8 cellular contexts compared by ENCODE assay signal in the genomic region with DNA sequence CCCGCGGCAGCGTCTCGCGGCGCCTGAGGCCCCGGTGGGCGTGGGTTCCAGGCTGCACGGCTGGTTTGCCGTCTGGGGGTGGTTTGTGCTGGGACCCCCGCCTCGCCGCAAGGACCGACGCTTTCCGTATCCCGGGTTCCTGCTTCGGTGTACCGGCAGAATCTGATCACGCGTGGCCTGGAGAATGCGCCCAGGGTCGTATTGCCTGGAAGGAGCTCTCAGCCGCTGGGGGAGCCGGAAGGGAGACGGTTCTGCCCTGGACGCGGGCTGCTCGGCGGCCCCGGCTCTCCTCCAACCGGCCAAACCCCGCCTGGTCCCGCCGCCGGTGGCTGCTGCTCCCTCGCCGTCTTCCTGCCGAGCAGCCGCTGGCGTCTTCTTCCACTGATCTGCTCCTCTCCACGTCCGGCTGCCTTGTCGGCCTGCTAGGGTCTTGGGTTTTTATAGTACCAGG. TPM values are rescaled to one million over a fixed set of nuclear protein-coding genes. Genes with fewer than 3 reads are reported as not detected.
DNase-seq lines count a peak whose midpoint lies in the region; ATAC-seq, FAIRE-seq and TF ChIP-seq lines count a peak whose summit lies in the region.

No MANE protein-coding gene starts in this region.

- no peak for TF ChIP-seq CTCF in D721Med (IDR thresholded peaks at IDR 0.05; ENCODE audit: insufficient read depth, missing control alignments)

- no peaks in the 10 kb centered on the region for H3K36me3 ChIP-seq in HUES6 (ENCODE audit: control insufficient read depth, insufficient read depth, low read length)

- peaks cover 17% of the 10 kb centered on the region for H3K27me3 ChIP-seq in HUES6 (ENCODE audit: control insufficient read depth, insufficient read depth, low read length)

- H3K4me1 ChIP-seq in HUES6 (ENCODE audit: control insufficient read depth, insufficient read depth, low read length) = no peaks in the 10 kb centered on the region; the same call in 1 of the 2 replicates

- H3K4me1 Mint-ChIP-seq in effector memory CD8-positive, alpha-beta T cell (ENCODE audit: low read depth in 2 of 2) = peaks cover 12 to 20% of the 10 kb centered on the region in 2 donors
- H3K4me1 Mint-ChIP-seq in naive B cell = peaks cover 17 to 29% (median 26%) of the 10 kb centered on the region in 3 donors

- peak overlapping the region; percentile 11 for H3K9ac ChIP-seq in HUES6 (ENCODE audit: low read length)

- no peak for FAIRE-seq in D721Med (lab: Jason Lieb, UNC)

- H3K36me3 Mint-ChIP-seq in effector memory CD8-positive, alpha-beta T cell (ENCODE audit: insufficient read depth) = peaks cover 8% of the 10 kb centered on the region
- H3K36me3 Mint-ChIP-seq in naive B cell = peaks cover 0 to 6% of the 10 kb centered on the region in 2 donors

- H3K27me3 Mint-ChIP-seq in effector memory CD8-positive, alpha-beta T cell = peaks cover 26 to 30% of the 10 kb centered on the region in 2 donors
- H3K27me3 Mint-ChIP-seq in naive B cell = peaks cover 17 to 21% (median 17%) of the 10 kb centered on the region in 3 donors

- peak; percentile 20 for ATAC-seq in effector memory CD8-positive, alpha-beta T cell (replicated peaks)
- ATAC-seq in naive B cell (ENCODE audit: low read depth in 2 of 2) (peak in 1 of 2 donors; percentile 26), HG03469 (IDR thresholded peaks at IDR 0.05; ENCODE audit: unreplicated experiment) (no peak), HG03342 (IDR thresholded peaks at IDR 0.05; ENCODE audit: unreplicated experiment) (no peak)

- no peak overlapping the region for H3K27ac Mint-ChIP-seq in effector memory CD8-positive, alpha-beta T cell
- H3K27ac Mint-ChIP-seq in naive B cell = peak overlapping the region in 3 of 6 donors; percentile 45 to 95 (median 91)

- peak overlapping the region; percentile 63 for H3K4me3 ChIP-seq in HUES6 (ENCODE audit: low read depth, low read length)

- H3K9me3 Mint-ChIP-seq in effector memory CD8-positive, alpha-beta T cell = no peaks in the 10 kb centered on the region
- peaks cover 0 to 5% (median under 1%) of the 10 kb centered on the region in 7 donors for H3K9me3 Mint-ChIP-seq in naive B cell

- H3K9me3 ChIP-seq in HUES6 (ENCODE audit: control insufficient read depth, insufficient read depth, low read depth, low read length) = no peaks in the 10 kb centered on the region

- H3K27ac ChIP-seq in HUES6 (ENCODE audit: low read depth, low read length) = no peak overlapping the region

- DNase-seq in AG08395 (ENCODE audit: low spot score) = peak; percentile 37
- no peak for DNase-seq in effector memory CD8-positive, alpha-beta T cell
- no peak for DNase-seq in naive B cell
- DNase-seq in D721Med (ENCODE audit: insufficient read length, low spot score) = no peak
- DNase-seq in Ammon's horn (ENCODE audit: low spot score) = no peak

- H3K4me3 Mint-ChIP-seq in effector memory CD8-positive, alpha-beta T cell = peak overlapping the region; percentile 70 to 80
- peak overlapping the region in 7 of 8 donors; percentile 29 to 90 (median 81) for H3K4me3 Mint-ChIP-seq in naive B cell

RNA-seq across cellular contexts. Expression of gene ZNF778, which starts 39.8 kb away (rescaled TPM):
- 1 to 10 TPM; 1.5 to 7.1 (median 4.2) TPM for polyA plus RNA-seq in naive B cell (ENCODE audit: low read depth in 6 of 6)

RNA-seq across cellular contexts. Expression of gene SLC22A31, which starts 57.0 kb away (rescaled TPM):
- polyA plus RNA-seq in naive B cell (ENCODE audit: low read depth in 6 of 6) = not detected
